Comparison of ENCODE assay signal across 8 cellular contexts in genomic region chr1:27915082-27915575, GRCh38. TPM values are rescaled to one million over a fixed set of nuclear protein-coding genes. Genes with fewer than 3 reads are reported as not detected.
DNase-seq lines count a peak whose midpoint lies in the region; ATAC-seq, FAIRE-seq and TF ChIP-seq lines count a peak whose summit lies in the region.

No MANE protein-coding gene starts in this region.

- peak overlapping the region; percentile 82 for H3K27ac Mint-ChIP-seq in endothelial cell (ENCODE audit: unreplicated experiment)

- H3K4me1 ChIP-seq in DND-41 (ENCODE audit: insufficient read depth, low read length) (peaks cover 26% of the 10 kb centered on the region), OCI-LY7 (ENCODE audit: insufficient read depth, low read length, poor library complexity, severe bottlenecking) (peaks cover 20% of the 10 kb centered on the region), rectal smooth muscle tissue (ENCODE audit: control insufficient read depth, insufficient read depth, low read length) (peaks cover 2% of the 10 kb centered on the region), small intestine (ENCODE audit: control insufficient read depth in 2 of 2, insufficient read depth in 1 of 2, low read depth in 1 of 2, low read length in 1 of 2) (peaks cover 0 to 3% of the 10 kb centered on the region in 2 donors)

- H3K36me3 ChIP-seq in DND-41 (ENCODE audit: insufficient read depth, low read length) (peaks cover 29% of the 10 kb centered on the region), OCI-LY7 (ENCODE audit: insufficient read depth, low read length) (peaks cover 30% of the 10 kb centered on the region), rectal smooth muscle tissue (ENCODE audit: control insufficient read depth, insufficient read depth, low read length) (no peaks in the 10 kb centered on the region), small intestine (ENCODE audit: control insufficient read depth in 2 of 2, insufficient read depth in 2 of 2, low read length in 2 of 2) (peaks cover 0 to 3% of the 10 kb centered on the region in 2 donors)

- H3K9ac ChIP-seq in DND-41 (ENCODE audit: low read depth, low read length) = peak overlapping the region; percentile 2; the same call in 1 of the 2 replicates
- no peak overlapping the region for H3K9ac ChIP-seq in rectal smooth muscle tissue (ENCODE audit: low read length)

- H3K4me3 Mint-ChIP-seq in endothelial cell (ENCODE audit: unreplicated experiment) = peak overlapping the region; percentile 99

- BruUV-seq in OCI-LY7 (replicated peaks; lab: Mats Ljungman, UMichigan) = no TSS peak

- ATAC-seq in DND-41 (ENCODE audit: insufficient read depth, low read depth) = no peak

- FAIRE-seq in small intestine (lab: Jason Lieb, UNC) = no peak

- H2AFZ ChIP-seq in DND-41 (ENCODE audit: low read depth, low read length) (peak overlapping the region; percentile 81), OCI-LY7 (ENCODE audit: low read length) (peak overlapping the region; percentile 98)

- DNase-seq in DND-41 = no peak
- DNase-seq in OCI-LY7 (ENCODE audit: low spot score) = no peak
- no peak for DNase-seq in endothelial cell (ENCODE audit: low spot score)
- DNase-seq in NCI-H1048 (lab: John Stamatoyannopoulos, UW) = no peak
- no peak for DNase-seq in Ammon's horn (ENCODE audit: low spot score)
- DNase-seq in small intestine = no peak
- DNase-seq in DMS153 (lab: John Stamatoyannopoulos, UW) = no peak

- peaks cover 5% of the 10 kb centered on the region for H3K27me3 Mint-ChIP-seq in endothelial cell (ENCODE audit: unreplicated experiment)

- 0 out of 2 replicates have a peak, but pooled peaks cover 3% of the 10 kb centered on the region for H4K20me1 ChIP-seq in DND-41 (ENCODE audit: insufficient read depth, low read length)
- no peaks in the 10 kb centered on the region for H4K20me1 ChIP-seq in OCI-LY7 (ENCODE audit: insufficient read depth, low read length)

- no peaks in the 10 kb centered on the region for H3K27me3 ChIP-seq in DND-41 (ENCODE audit: insufficient read depth, low read length, poor library complexity)
- H3K27me3 ChIP-seq in rectal smooth muscle tissue (ENCODE audit: control insufficient read depth, insufficient read depth, low read length) = no peaks in the 10 kb centered on the region
- no peaks in the 10 kb centered on the region for H3K27me3 ChIP-seq in small intestine (ENCODE audit: control insufficient read depth in 2 of 2, insufficient read depth in 2 of 2, low read length in 2 of 2)

- no peaks in the 10 kb centered on the region for H3K9me2 ChIP-seq in OCI-LY7 (ENCODE audit: insufficient read depth, low read length)

- peaks cover 4% of the 10 kb centered on the region for H3K9me3 ChIP-seq in DND-41 (ENCODE audit: insufficient read depth, low read length, severe bottlenecking)
- H3K9me3 ChIP-seq in OCI-LY7 (ENCODE audit: low read length) = peaks cover 6% of the 10 kb centered on the region
- no peaks in the 10 kb centered on the region for H3K9me3 ChIP-seq in small intestine (ENCODE audit: control insufficient read depth, low read depth)

- POLR2A ChIA-PET in OCI-LY7 (lab: Charles Lee) = no interaction called here

- CTCF ChIA-PET in OCI-LY7 (lab: Charles Lee; ENCODE audit: unreplicated experiment) = no interaction called here

- H3K4me2 ChIP-seq in DND-41 (ENCODE audit: insufficient read depth, low read length) (peak overlapping the region; percentile 39), OCI-LY7 (ENCODE audit: low read length) (peak overlapping the region; percentile 54; the same call in 1 of the 2 replicates)

- intact Hi-C loops in OCI-LY7 (cut with micrococcal nuclease; ENCODE audit: unreplicated experiment) = no loop called here

- H3K27ac ChIP-seq in DND-41 (ENCODE audit: low read length) = peak overlapping the region; percentile 62
- H3K27ac ChIP-seq in OCI-LY7 (ENCODE audit: low read depth, low read length, poor library complexity, severe bottlenecking) = no peak overlapping the region
- H3K27ac ChIP-seq in rectal smooth muscle tissue (ENCODE audit: low read depth, low read length) = peak overlapping the region; percentile 81
- peak overlapping the region in 1 of 2 donors; percentile 82 for H3K27ac ChIP-seq in small intestine (ENCODE audit: low read depth in 1 of 2, low read length in 1 of 2)

- WGBS in small intestine, 3 donors = 60 to 72% (median 62%) methylated on average over 7 of the region's 7 CpGs

- H3K36me3 Mint-ChIP-seq in endothelial cell (ENCODE audit: low read depth, unreplicated experiment) = peaks cover 3% of the 10 kb centered on the region

- TF ChIP-seq CTCF in DND-41 (IDR thresholded peaks at IDR 0.05; ENCODE audit: borderline replicate concordance, extremely low read depth, low read length, poor library complexity, severe bottlenecking) = no peak
- no peak for TF ChIP-seq CTCF in OCI-LY7 (conservative IDR thresholded peaks at IDR 0.05; ENCODE audit: low read length)
- no peak for TF ChIP-seq CTCF in endothelial cell (IDR thresholded peaks at IDR 0.05; ENCODE audit: unreplicated experiment)

- H3K79me2 ChIP-seq in DND-41 (ENCODE audit: insufficient read depth, low read length) = peaks cover 40% of the 10 kb centered on the region
- peaks cover 40% of the 10 kb centered on the region for H3K79me2 ChIP-seq in OCI-LY7 (ENCODE audit: insufficient read depth, low read depth, low read length)

- H3K4me3 ChIP-seq in DND-41 (ENCODE audit: low read depth in 1 of 2, low read length in 2 of 2) = peak overlapping the region in 1 of 2 experiments; percentile 87; a peak in 2 of 4 replicates
- peak overlapping the region; percentile 27 for H3K4me3 ChIP-seq in OCI-LY7 (ENCODE audit: low read depth, low read length, poor library complexity, severe bottlenecking)
- H3K4me3 ChIP-seq in rectal smooth muscle tissue (ENCODE audit: low read length) = peak overlapping the region; percentile 57
- H3K4me3 ChIP-seq in small intestine (ENCODE audit: low read depth in 1 of 2, low read length in 2 of 2) = no peak overlapping the region

- no peaks in the 10 kb centered on the region for H3K9me3 Mint-ChIP-seq in endothelial cell (ENCODE audit: unreplicated experiment)

- H3K4me1 Mint-ChIP-seq in endothelial cell (ENCODE audit: unreplicated experiment) = peaks cover 9% of the 10 kb centered on the region

RNA-seq across cellular contexts. Expression of gene RPA2, which starts 0.8 kb away (rescaled TPM):
- 56.8 and 74.4 TPM in 2 replicates for total RNA-seq in OCI-LY7 (2014; rRNA removed; shearing (Covaris generic))
- total RNA-seq in OCI-LY7 (2022) (44.3 and 52.7 TPM in 2 replicates), endothelial cell (ENCODE audit: unreplicated experiment) (34.6 TPM)
- 10 to 100 TPM; 17.0 to 26.8 (median 21.6) TPM for polyA plus RNA-seq in small intestine

RNA-seq across cellular contexts. Expression of gene SMPDL3B, which starts 19.7 kb away (rescaled TPM):
- total RNA-seq in OCI-LY7 (2014; rRNA removed; shearing (Covaris generic)) = 0.19 and 0.39 TPM in 2 replicates
- total RNA-seq in OCI-LY7 (2022) = not detected in 2 replicates
- 3.3 TPM for total RNA-seq in endothelial cell (ENCODE audit: unreplicated experiment)
- 10 to 100 TPM; 17.3 to 22.6 (median 19.2) TPM for polyA plus RNA-seq in small intestine

RNA-seq across cellular contexts. Expression of gene THEMIS2, which starts 42.8 kb away (rescaled TPM):
- total RNA-seq in OCI-LY7 (2014; rRNA removed; shearing (Covaris generic)) = 0.98 and 4.1 TPM in 2 replicates
- total RNA-seq in OCI-LY7 (2022) = 15.4 and 20.3 TPM in 2 replicates
- total RNA-seq in endothelial cell (ENCODE audit: unreplicated experiment) = 9.6 TPM
- polyA plus RNA-seq in small intestine = 10 to 100 TPM in 2 of 3 donors, 1 to 10 TPM in 1; 2.2 to 16.8 (median 14.1) TPM

RNA-seq across cellular contexts. Expression of gene XKR8, which starts 44.6 kb away (rescaled TPM):
- 0.38 and 0.75 TPM in 2 replicates for total RNA-seq in OCI-LY7 (2014; rRNA removed; shearing (Covaris generic))
- total RNA-seq in OCI-LY7 (2022) = 0.70 and 2.3 TPM in 2 replicates
- 20.1 TPM for total RNA-seq in endothelial cell (ENCODE audit: unreplicated experiment)
- polyA plus RNA-seq in small intestine = 1 to 10 TPM; 4.9 to 9.4 (median 6.9) TPM

Comparison
In these comparisons a context has a peak if more than half of its experiments do, and no peak if none do; other contexts are left out.
1. H3K4me3 ChIP-seq: peak in OCI-LY7 (single experiment) and rectal smooth muscle tissue (single experiment); none in small intestine (0 of 2).